Comparison of ENCODE assay signal across 17 cellular contexts in genomic region chr11:33689089-33689488, GRCh38. TPM values are rescaled to one million over a fixed set of nuclear protein-coding genes. Genes with fewer than 3 reads are reported as not detected.
DNase-seq lines count a peak whose midpoint lies in the region; ATAC-seq and TF ChIP-seq lines count a peak whose summit lies in the region.
"Had no signal": no experiment of that assay in that cellular context is flagged by ENCODE, and none has a peak within 500 bp of the region (broad histone marks: within the 10 kb centered on the region; RNA-seq: fewer than 3 reads in every experiment).

No MANE protein-coding gene starts in this region.

- peaks cover 32% of the 10 kb centered on the region for H3K4me1 Mint-ChIP-seq in mesothelial cell of epicardium
- no peaks in the 10 kb centered on the region for H3K4me1 Mint-ChIP-seq in activated naive CD8-positive, alpha-beta T cell treated with anti-CD3 and anti-CD28 coated beads for 36 hours
- no peaks in the 10 kb centered on the region for H3K4me1 Mint-ChIP-seq in activated naive CD4-positive, alpha-beta T cell treated with anti-CD3 and anti-CD28 coated beads, Interleukin-2, amount 10 ng/mL, durations not matched to agents 7 days and 5 days

- H3K36me3 Mint-ChIP-seq in mesothelial cell of epicardium, result no peaks in the 10 kb centered on the region
- no peaks in the 10 kb centered on the region for H3K36me3 Mint-ChIP-seq in activated naive CD8-positive, alpha-beta T cell treated with anti-CD3 and anti-CD28 coated beads for 36 hours
- H3K36me3 Mint-ChIP-seq in activated naive CD4-positive, alpha-beta T cell treated with anti-CD3 and anti-CD28 coated beads, Interleukin-2, amount 10 ng/mL, durations not matched to agents 7 days and 5 days, result no peaks in the 10 kb centered on the region

- no peaks in the 10 kb centered on the region for H3K27me3 Mint-ChIP-seq in mesothelial cell of epicardium (ENCODE audit: low read depth)
- peaks cover 5% of the 10 kb centered on the region for H3K27me3 Mint-ChIP-seq in activated naive CD8-positive, alpha-beta T cell treated with anti-CD3 and anti-CD28 coated beads for 36 hours
- peaks cover 19% of the 10 kb centered on the region for H3K27me3 Mint-ChIP-seq in activated naive CD4-positive, alpha-beta T cell treated with anti-CD3 and anti-CD28 coated beads, Interleukin-2, amount 10 ng/mL, durations not matched to agents 7 days and 5 days

- H3K27ac Mint-ChIP-seq in mesothelial cell of epicardium, result no peak overlapping the region
- H3K27ac Mint-ChIP-seq in activated naive CD8-positive, alpha-beta T cell treated with anti-CD3 and anti-CD28 coated beads for 36 hours, result no peak overlapping the region
- no peak overlapping the region for H3K27ac Mint-ChIP-seq in activated naive CD4-positive, alpha-beta T cell treated with anti-CD3 and anti-CD28 coated beads, Interleukin-2, amount 10 ng/mL, durations not matched to agents 7 days and 5 days
- H3K27ac Mint-ChIP-seq: GM23338 had no signal

- POLR2A ChIA-PET in Panc1 (lab: Charles Lee), result no interaction called here
- POLR2A ChIA-PET in HEK293T (lab: Yijun Ruan, JAX), result no interaction called here

- CTCF ChIA-PET in Panc1 (lab: Charles Lee), result interaction anchor here (1.0 to 1.3 kb wide), 2 partner anchors 53 to 524 kb away, joined by 3 to 10 read pairs; no protein-coding TSS in a partner anchor
- CTCF ChIA-PET in activated naive CD4-positive, alpha-beta T cell treated with anti-CD3 and anti-CD28 coated beads, Interleukin-2, amount 10 ng/mL, durations not matched to agents 7 days and 5 days (lab: Charles Lee), result interaction anchor here (1.4 to 2.6 kb wide), 5 partner anchors 10 to 326 kb away, joined by 3 to 9 read pairs (median 4); no protein-coding TSS in a partner anchor
- CTCF ChIA-PET in HEK293T (lab: Yijun Ruan, JAX), result interaction anchor here (0.9 to 1.7 kb wide), 4 partner anchors 54 to 330 kb away, joined by 3 to 8 read pairs (median 3); no protein-coding TSS in a partner anchor

- intact Hi-C loops in Panc1 (cut with micrococcal nuclease; ENCODE audit: unreplicated experiment) (loop anchor here (10.0 kb wide), 1 partner anchor 134 kb away; no protein-coding TSS in a partner anchor), psoas muscle (cut with DNase I) (loop anchor here (2.0 to 5.0 kb wide), 3 partner anchors 146 to 327 kb away; no protein-coding TSS in a partner anchor)

- H3K27me3 ChIP-seq in Panc1 (ENCODE audit: control insufficient read depth, insufficient read depth, low read length) (no peaks in the 10 kb centered on the region), psoas muscle (ENCODE audit: insufficient read depth in 3 of 3, low read length in 2 of 3) (no peaks in the 10 kb centered on the region)
- H3K27me3 ChIP-seq: BLaER1 had no signal

- no peak overlapping the region for H3K4me3 Mint-ChIP-seq in mesothelial cell of epicardium
- H3K4me3 Mint-ChIP-seq in activated naive CD8-positive, alpha-beta T cell treated with anti-CD3 and anti-CD28 coated beads for 36 hours, result no peak overlapping the region
- no peak overlapping the region for H3K4me3 Mint-ChIP-seq in activated naive CD4-positive, alpha-beta T cell treated with anti-CD3 and anti-CD28 coated beads, Interleukin-2, amount 10 ng/mL, durations not matched to agents 7 days and 5 days
- H3K4me3 Mint-ChIP-seq: GM23338 had no signal

- H3K9me3 ChIP-seq in Panc1 (ENCODE audit: control insufficient read depth, insufficient read depth, low read depth, low read length), result peaks cover 12% of the 10 kb centered on the region; the same call in 1 of the 2 replicates
- H3K9me3 ChIP-seq in psoas muscle, result no peaks in the 10 kb centered on the region
- H3K9me3 ChIP-seq: BLaER1 had no signal

- TF ChIP-seq CTCF in Panc1 (IDR thresholded peaks at IDR 0.05) (no peak), psoas muscle (IDR thresholded peaks at IDR 0.05) (no peak), mesothelial cell of epicardium (IDR thresholded peaks at IDR 0.05; ENCODE audit: unreplicated experiment) (no peak)

- no peaks in the 10 kb centered on the region for H3K9me3 Mint-ChIP-seq in mesothelial cell of epicardium
- H3K9me3 Mint-ChIP-seq in activated naive CD8-positive, alpha-beta T cell treated with anti-CD3 and anti-CD28 coated beads for 36 hours, result no peaks in the 10 kb centered on the region
- H3K9me3 Mint-ChIP-seq in activated naive CD4-positive, alpha-beta T cell treated with anti-CD3 and anti-CD28 coated beads, Interleukin-2, amount 10 ng/mL, durations not matched to agents 7 days and 5 days, result peaks cover 4% of the 10 kb centered on the region
- H3K9me3 Mint-ChIP-seq: GM23338 had no signal

- ATAC-seq in Panc1 (no peak), psoas muscle (no peak)
- ATAC-seq: GM23338 had no signal

- WGBS in psoas muscle, 3 donors, result 82 to 92% (median 87%) methylated on average over 4 of the region's 4 CpGs

- peak; percentile 45 for DNase-seq in EL
- no peak for DNase-seq in Panc1 (ENCODE audit: low read depth, low spot score)
- DNase-seq in epithelial cell of prostate (ENCODE audit: low read depth, low spot score), result peak; percentile 89
- no peak for DNase-seq in psoas muscle
- DNase-seq in mesothelial cell of epicardium (ENCODE audit: low spot score in 2 of 2, unreplicated experiment in 2 of 2), result no peak
- DNase-seq in activated naive CD8-positive, alpha-beta T cell treated with anti-CD3 and anti-CD28 coated beads for 36 hours, result no peak
- DNase-seq in activated naive CD4-positive, alpha-beta T cell treated with anti-CD3 and anti-CD28 coated beads, Interleukin-2, amount 10 ng/mL, durations not matched to agents 7 days and 5 days, result no peak
- no peak for DNase-seq in HEK293T (ENCODE audit: extremely low spot score)
- DNase-seq: activated gamma-delta T cell; DND-41; midbrain; NCI-H1048; posterior cingulate gyrus; stimulated activated CD4-positive, alpha-beta T cell treated with anti-CD3 and anti-CD28 coated beads, Interleukin-1b, Interleukin-23, amount 100 ng/mL, for 48 hours had no signal

- H3K27ac ChIP-seq in Panc1 (ENCODE audit: low read length) (peak overlapping the region; percentile 94), epithelial cell of prostate (peak overlapping the region; percentile 100), psoas muscle (peak overlapping the region; percentile 72)
- H3K27ac ChIP-seq: BLaER1 had no signal

- H3K4me1 ChIP-seq in Panc1 (ENCODE audit: control insufficient read depth, insufficient read depth, low read length), result peaks cover 58% of the 10 kb centered on the region
- peaks cover 11% of the 10 kb centered on the region for H3K4me1 ChIP-seq in psoas muscle
- H3K4me1 ChIP-seq: BLaER1 had no signal

- H3K4me3 ChIP-seq in Panc1 (ENCODE audit: low read depth in 2 of 2, low read length in 2 of 2), result no peak overlapping the region
- H3K4me3 ChIP-seq in psoas muscle, result no peak overlapping the region
- H3K4me3 ChIP-seq: BLaER1, GM23338 had no signal

- BruUV-seq in Panc1 (replicated peaks; lab: Mats Ljungman, UMichigan), result no TSS peak

- H3K36me3 ChIP-seq in Panc1 (ENCODE audit: control insufficient read depth, insufficient read depth, low read length) (no peaks in the 10 kb centered on the region), psoas muscle (ENCODE audit: insufficient read depth in 1 of 2, low read depth in 1 of 2) (no peaks in the 10 kb centered on the region)
- H3K36me3 ChIP-seq: BLaER1 had no signal

- in situ Hi-C loops in Panc1 (cut with HindIII; ENCODE audit: low pct_unique_long_range_greater_than_20kb, low sequenced_read_pairs), result no loop called here

TF ChIP-seq in HEK293T, 16 proteins besides CTCF, POLR2A, EP300 and RAD21:
- no peak for TF ChIP-seq BHLHE40 (IDR thresholded peaks at IDR 0.05; ENCODE audit: borderline replicate concordance)
- no peak for TF ChIP-seq ZNF384 (IDR thresholded peaks at IDR 0.05)
- no peak for TF ChIP-seq SUZ12 (IDR thresholded peaks at IDR 0.05)
- TF ChIP-seq NFRKB (IDR thresholded peaks at IDR 0.05), result no peak
- no peak for TF ChIP-seq SP1 (IDR thresholded peaks at IDR 0.05)
- no peak for TF ChIP-seq HDGF (IDR thresholded peaks at IDR 0.05; ENCODE audit: borderline replicate concordance)
- no peak for TF ChIP-seq FOXA1 (IDR thresholded peaks at IDR 0.05)
- TF ChIP-seq PKNOX1 (IDR thresholded peaks at IDR 0.05), result no peak
- TF ChIP-seq ELF4 (IDR thresholded peaks at IDR 0.05), result no peak
- no peak for TF ChIP-seq FOXK2 (IDR thresholded peaks at IDR 0.05)
- no peak for TF ChIP-seq TARDBP (IDR thresholded peaks at IDR 0.05)
- TF ChIP-seq LEF1 (IDR thresholded peaks at IDR 0.05; ENCODE audit: borderline replicate concordance), result no peak
- no peak for TF ChIP-seq ARNT (IDR thresholded peaks at IDR 0.05)
- TF ChIP-seq CTBP1 (IDR thresholded peaks at IDR 0.05; ENCODE audit: borderline replicate concordance), result no peak
- no peak for TF ChIP-seq L3MBTL2 (conservative IDR thresholded peaks at IDR 0.05)
- no peak for TF ChIP-seq FOXM1 (IDR thresholded peaks at IDR 0.05; ENCODE audit: borderline replicate concordance)

RNA-seq across cellular contexts. Expression of gene C11orf91, which starts 11.5 kb away (rescaled TPM):
- total RNA-seq in Panc1 (2021; ENCODE audit: unreplicated experiment), result 1.3 TPM
- not detected for polyA plus RNA-seq in Panc1 (2012; ENCODE audit: insufficient read length)
- total RNA-seq in psoas muscle, result under 1 TPM in 3 of 4 donors, not detected in 1; 0.49 to 0.87 (median 0.53) TPM
- polyA plus RNA-seq in psoas muscle, result under 1 TPM in 1 of 3 donors, not detected in 2; 0.14 TPM
- total RNA-seq in mesothelial cell of epicardium, result 0.57 to 0.65 TPM in 2 of 3 replicates, not detected in the other
- total RNA-seq in activated naive CD8-positive, alpha-beta T cell treated with anti-CD3 and anti-CD28 coated beads for 36 hours, result under 1 TPM in 1 of 2 experiments, not detected in 1; 0.28 TPM
- total RNA-seq: GM23338, HT-29 had no signal
- polyA plus RNA-seq: GM23338 had no signal

RNA-seq across cellular contexts. Expression of gene CD59, which starts 47.1 kb away (rescaled TPM):
- total RNA-seq in Panc1 (2021; ENCODE audit: unreplicated experiment), result 736 TPM
- polyA plus RNA-seq in Panc1 (2012; ENCODE audit: insufficient read length), result 456 TPM
- 100 to 1,000 TPM; 548 to 930 (median 580) TPM for total RNA-seq in psoas muscle
- polyA plus RNA-seq in psoas muscle, result 100 to 1,000 TPM; 423 to 754 (median 450) TPM
- total RNA-seq in mesothelial cell of epicardium, result 162 to 176 TPM (median 171 TPM) in 3 replicates
- total RNA-seq in activated naive CD8-positive, alpha-beta T cell treated with anti-CD3 and anti-CD28 coated beads for 36 hours, result 10 to 100 TPM; 58.4 to 60.3 TPM

Comparison
In these comparisons a context has a peak if more than half of its experiments do, and no peak if none do; other contexts are left out.
1. DNase-seq: peak in EL (single experiment) and epithelial cell of prostate (single experiment); none in Panc1 (single experiment), psoas muscle (0 of 2), mesothelial cell of epicardium (0 of 2), activated naive CD8-positive, alpha-beta T cell treated with anti-CD3 and anti-CD28 coated beads for 36 hours (single experiment), activated naive CD4-positive, alpha-beta T cell treated with anti-CD3 and anti-CD28 coated beads, Interleukin-2, amount 10 ng/mL, durations not matched to agents 7 days and 5 days (single experiment) and HEK293T (single experiment).
2. Peak in every context shown above with its lines, with median percentiles within 50 percentile points of each other: H3K27ac ChIP-seq.